In the genomic region with DNA sequence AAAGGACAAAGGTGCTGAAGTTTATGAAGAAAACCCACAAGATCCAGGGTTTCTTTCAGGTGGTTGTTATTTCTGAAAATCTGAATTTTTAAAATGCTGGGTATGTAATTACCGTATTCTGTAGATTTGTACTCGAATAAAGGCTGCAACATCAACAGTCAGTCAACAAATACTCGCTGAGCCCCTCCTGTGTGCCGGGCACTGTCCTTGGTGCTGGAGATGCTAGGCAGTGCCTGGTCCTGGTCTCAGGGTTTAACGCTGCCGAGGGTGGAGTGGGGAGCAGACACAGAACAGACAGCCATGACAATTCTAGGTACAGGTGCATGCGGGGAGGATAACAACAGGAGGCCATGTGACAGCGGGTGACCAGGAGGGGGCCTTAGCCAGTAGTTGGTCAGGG, we compare ENCODE assay signal across 1 cellular context.
TF ChIP-seq lines count a peak whose summit lies in the region.

No MANE protein-coding gene starts in this region.

TF ChIP-seq in K562, 482 proteins besides CTCF, POLR2A, EP300 and RAD21 (continued from another document):
- TF ChIP-seq, protein P1, sequence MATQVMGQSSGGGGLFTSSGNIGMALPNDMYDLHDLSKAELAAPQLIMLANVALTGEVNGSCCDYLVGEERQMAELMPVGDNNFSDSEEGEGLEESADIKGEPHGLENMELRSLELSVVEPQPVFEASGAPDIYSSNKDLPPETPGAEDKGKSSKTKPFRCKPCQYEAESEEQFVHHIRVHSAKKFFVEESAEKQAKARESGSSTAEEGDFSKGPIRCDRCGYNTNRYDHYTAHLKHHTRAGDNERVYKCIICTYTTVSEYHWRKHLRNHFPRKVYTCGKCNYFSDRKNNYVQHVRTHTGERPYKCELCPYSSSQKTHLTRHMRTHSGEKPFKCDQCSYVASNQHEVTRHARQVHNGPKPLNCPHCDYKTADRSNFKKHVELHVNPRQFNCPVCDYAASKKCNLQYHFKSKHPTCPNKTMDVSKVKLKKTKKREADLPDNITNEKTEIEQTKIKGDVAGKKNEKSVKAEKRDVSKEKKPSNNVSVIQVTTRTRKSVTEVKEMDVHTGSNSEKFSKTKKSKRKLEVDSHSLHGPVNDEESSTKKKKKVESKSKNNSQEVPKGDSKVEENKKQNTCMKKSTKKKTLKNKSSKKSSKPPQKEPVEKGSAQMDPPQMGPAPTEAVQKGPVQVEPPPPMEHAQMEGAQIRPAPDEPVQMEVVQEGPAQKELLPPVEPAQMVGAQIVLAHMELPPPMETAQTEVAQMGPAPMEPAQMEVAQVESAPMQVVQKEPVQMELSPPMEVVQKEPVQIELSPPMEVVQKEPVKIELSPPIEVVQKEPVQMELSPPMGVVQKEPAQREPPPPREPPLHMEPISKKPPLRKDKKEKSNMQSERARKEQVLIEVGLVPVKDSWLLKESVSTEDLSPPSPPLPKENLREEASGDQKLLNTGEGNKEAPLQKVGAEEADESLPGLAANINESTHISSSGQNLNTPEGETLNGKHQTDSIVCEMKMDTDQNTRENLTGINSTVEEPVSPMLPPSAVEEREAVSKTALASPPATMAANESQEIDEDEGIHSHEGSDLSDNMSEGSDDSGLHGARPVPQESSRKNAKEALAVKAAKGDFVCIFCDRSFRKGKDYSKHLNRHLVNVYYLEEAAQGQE (CRISPR knock-in tag; IDR thresholded peaks at IDR 0.05; ENCODE audit: low read depth) = peak; percentile 63; the same call in 1 of the 2 replicates
- no peak for TF ChIP-seq HDAC2 (IDR thresholded peaks at IDR 0.05)
- TF ChIP-seq EHMT2 (IDR thresholded peaks at IDR 0.05) = peak; percentile 85
